In genomic region chr5:154758501-154758900, GRCh38 we compare ENCODE assay signal across 10 cellular contexts. TPM values are rescaled to one million over a fixed set of nuclear protein-coding genes. Genes with fewer than 3 reads are reported as not detected.
A peak's percentile ranks its signal among the peaks of the same experiment; 100 is the strongest.
DNase-seq lines count a peak whose midpoint lies in the region; ATAC-seq and TF ChIP-seq lines count a peak whose summit lies in the region.
"Had no signal": no experiment of that assay in that cellular context is flagged by ENCODE, and none has a peak within 500 bp of the region (broad histone marks: within the 10 kb centered on the region; RNA-seq: fewer than 3 reads in every experiment).

No MANE protein-coding gene starts in this region.

- no peak overlapping the region for H3K4me3 ChIP-seq in hepatocyte

- no peaks in the 10 kb centered on the region for H3K9me2 ChIP-seq in hepatocyte (replicated peaks; ENCODE audit: insufficient read depth)

- ATAC-seq in stimulated activated naive CD8-positive, alpha-beta T cell treated with anti-CD3 and anti-CD28 coated beads, Interleukin-15, amount 100 ng/mL, for 72 hours, result no peak
- ATAC-seq in HG03045 (IDR thresholded peaks at IDR 0.05; ENCODE audit: unreplicated experiment), result no peak

- no peak for DNase-seq in T-helper 1 cell
- DNase-seq in activated T-helper 1 cell treated with anti-CD3 and anti-CD28 coated beads, Interleukin-12 subunit alpha, Interleukin-12 subunit beta, Interleukin-2, Interleukin-4 antibody, amounts not matched to agents 30 ng/mL and 10 ng/mL and 1 ng/mL, durations not matched to agents 14 hours and 24 hours and 36 hours (ENCODE audit: low spot score), result no peak
- no peak for DNase-seq in hepatocyte (ENCODE audit: low spot score)
- no peak for DNase-seq in stimulated activated naive CD8-positive, alpha-beta T cell treated with anti-CD3 and anti-CD28 coated beads, Interleukin-15, amount 100 ng/mL, for 72 hours
- DNase-seq in HPDE6-E6E7 (ENCODE audit: extremely low spot score), result no peak
- DNase-seq in stimulated activated CD8-positive, alpha-beta memory T cell treated with anti-CD3 and anti-CD28 coated beads, Interleukin-4, amount 100 ng/mL, for 48 hours, result no peak
- DNase-seq: AML-193, SHP77 treated with DMSO at 0.1 percent for 48 hours had no signal

- H3K36me3 Mint-ChIP-seq in T-helper 1 cell treated with Interleukin-12 subunit alpha and Interleukin-12 subunit beta and Interleukin-4 antibody, amounts not matched to agents 30 μg/mL and 1 μg/mL, for 36 hours (ENCODE audit: low read depth), result peaks cover 8% of the 10 kb centered on the region
- peaks cover 17% of the 10 kb centered on the region for H3K36me3 Mint-ChIP-seq in activated T-helper 1 cell treated with anti-CD3 and anti-CD28 coated beads, Interleukin-12 subunit alpha, Interleukin-12 subunit beta, Interleukin-2, Interleukin-4 antibody, amounts not matched to agents 30 ng/mL and 10 ng/mL and 1 ng/mL, durations not matched to agents 14 hours and 24 hours and 36 hours (ENCODE audit: low read depth)

- H3K4me1 Mint-ChIP-seq in T-helper 1 cell treated with Interleukin-12 subunit alpha and Interleukin-12 subunit beta and Interleukin-4 antibody, amounts not matched to agents 30 μg/mL and 1 μg/mL, for 36 hours (ENCODE audit: low read depth), result peaks cover 56% of the 10 kb centered on the region
- peaks cover 57% of the 10 kb centered on the region for H3K4me1 Mint-ChIP-seq in activated T-helper 1 cell treated with anti-CD3 and anti-CD28 coated beads, Interleukin-12 subunit alpha, Interleukin-12 subunit beta, Interleukin-2, Interleukin-4 antibody, amounts not matched to agents 30 ng/mL and 10 ng/mL and 1 ng/mL, durations not matched to agents 14 hours and 24 hours and 36 hours (ENCODE audit: low read depth)
- H3K4me1 Mint-ChIP-seq in stimulated activated naive CD8-positive, alpha-beta T cell treated with anti-CD3 and anti-CD28 coated beads, Interleukin-15, amount 100 ng/mL, for 72 hours, result peaks cover 74% of the 10 kb centered on the region

- TF ChIP-seq CTCF in hepatocyte (IDR thresholded peaks at IDR 0.05; ENCODE audit: poor library complexity), result no peak

- no peaks in the 10 kb centered on the region for H3K27me3 Mint-ChIP-seq in T-helper 1 cell treated with Interleukin-12 subunit alpha and Interleukin-12 subunit beta and Interleukin-4 antibody, amounts not matched to agents 30 μg/mL and 1 μg/mL, for 36 hours (ENCODE audit: low read depth)
- H3K27me3 Mint-ChIP-seq in activated T-helper 1 cell treated with anti-CD3 and anti-CD28 coated beads, Interleukin-12 subunit alpha, Interleukin-12 subunit beta, Interleukin-2, Interleukin-4 antibody, amounts not matched to agents 30 ng/mL and 10 ng/mL and 1 ng/mL, durations not matched to agents 14 hours and 24 hours and 36 hours (ENCODE audit: insufficient read depth), result peaks cover 1% of the 10 kb centered on the region
- H3K27me3 Mint-ChIP-seq in stimulated activated naive CD8-positive, alpha-beta T cell treated with anti-CD3 and anti-CD28 coated beads, Interleukin-15, amount 100 ng/mL, for 72 hours, result no peaks in the 10 kb centered on the region

- 31% methylated on average over 5 of the region's 5 CpGs for WGBS in hepatocyte (ENCODE audit: low lambda C conversion rate, missing lambda C conversion rate)

- H4K20me1 ChIP-seq in hepatocyte (ENCODE audit: insufficient read depth, poor library complexity, severe bottlenecking), result peaks cover 63% of the 10 kb centered on the region

- intact Hi-C loops in activated T-helper 1 cell treated with anti-CD3 and anti-CD28 coated beads, Interleukin-12 subunit alpha, Interleukin-12 subunit beta, Interleukin-2, Interleukin-4 antibody, amounts not matched to agents 30 ng/mL and 10 ng/mL and 1 ng/mL, durations not matched to agents 14 hours and 24 hours and 36 hours (cut with micrococcal nuclease), result loop anchor here (1.0 to 10.0 kb wide), 3 partner anchors 9 to 564 kb away; partner anchors contain the start of gene GALNT10

- peak overlapping the region; percentile 82 for H3K27ac Mint-ChIP-seq in T-helper 1 cell treated with Interleukin-12 subunit alpha and Interleukin-12 subunit beta and Interleukin-4 antibody, amounts not matched to agents 30 μg/mL and 1 μg/mL, for 36 hours
- H3K27ac Mint-ChIP-seq in activated T-helper 1 cell treated with anti-CD3 and anti-CD28 coated beads, Interleukin-12 subunit alpha, Interleukin-12 subunit beta, Interleukin-2, Interleukin-4 antibody, amounts not matched to agents 30 ng/mL and 10 ng/mL and 1 ng/mL, durations not matched to agents 14 hours and 24 hours and 36 hours, result peak overlapping the region; percentile 89
- H3K27ac Mint-ChIP-seq in stimulated activated naive CD8-positive, alpha-beta T cell treated with anti-CD3 and anti-CD28 coated beads, Interleukin-15, amount 100 ng/mL, for 72 hours, result peak overlapping the region; percentile 72 to 85

- no peaks in the 10 kb centered on the region for H3K9me3 ChIP-seq in hepatocyte (ENCODE audit: low read depth)

- H3K9me3 Mint-ChIP-seq in T-helper 1 cell treated with Interleukin-12 subunit alpha and Interleukin-12 subunit beta and Interleukin-4 antibody, amounts not matched to agents 30 μg/mL and 1 μg/mL, for 36 hours, result no peaks in the 10 kb centered on the region
- H3K9me3 Mint-ChIP-seq in activated T-helper 1 cell treated with anti-CD3 and anti-CD28 coated beads, Interleukin-12 subunit alpha, Interleukin-12 subunit beta, Interleukin-2, Interleukin-4 antibody, amounts not matched to agents 30 ng/mL and 10 ng/mL and 1 ng/mL, durations not matched to agents 14 hours and 24 hours and 36 hours, result no peaks in the 10 kb centered on the region
- no peaks in the 10 kb centered on the region for H3K9me3 Mint-ChIP-seq in stimulated activated naive CD8-positive, alpha-beta T cell treated with anti-CD3 and anti-CD28 coated beads, Interleukin-15, amount 100 ng/mL, for 72 hours

- peaks cover 80% of the 10 kb centered on the region for H3K79me2 ChIP-seq in hepatocyte

- no peaks in the 10 kb centered on the region for H3K36me3 ChIP-seq in hepatocyte (replicated peaks; ENCODE audit: insufficient read depth, low read depth)

- H3K4me3 Mint-ChIP-seq in T-helper 1 cell treated with Interleukin-12 subunit alpha and Interleukin-12 subunit beta and Interleukin-4 antibody, amounts not matched to agents 30 μg/mL and 1 μg/mL, for 36 hours, result peak overlapping the region; percentile 83
- H3K4me3 Mint-ChIP-seq in activated T-helper 1 cell treated with anti-CD3 and anti-CD28 coated beads, Interleukin-12 subunit alpha, Interleukin-12 subunit beta, Interleukin-2, Interleukin-4 antibody, amounts not matched to agents 30 ng/mL and 10 ng/mL and 1 ng/mL, durations not matched to agents 14 hours and 24 hours and 36 hours, result peak overlapping the region; percentile 91
- peak overlapping the region; percentile 82 to 95 for H3K4me3 Mint-ChIP-seq in stimulated activated naive CD8-positive, alpha-beta T cell treated with anti-CD3 and anti-CD28 coated beads, Interleukin-15, amount 100 ng/mL, for 72 hours

- H3K4me2 ChIP-seq in hepatocyte, result peak overlapping the region; percentile 86

- peak overlapping the region; percentile 28 for H3K27ac ChIP-seq in hepatocyte

- H3K4me1 ChIP-seq in hepatocyte (ENCODE audit: insufficient read depth), result peaks cover 45% of the 10 kb centered on the region

- no peaks in the 10 kb centered on the region for H3K27me3 ChIP-seq in hepatocyte

- no peak overlapping the region for H2AFZ ChIP-seq in hepatocyte

RNA-seq across cellular contexts. Expression of gene LARP1, which starts 3.3 kb away (rescaled TPM):
- total RNA-seq in activated T-helper 1 cell treated with anti-CD3 and anti-CD28 coated beads, Interleukin-12 subunit alpha, Interleukin-12 subunit beta, Interleukin-2, Interleukin-4 antibody, amounts not matched to agents 30 ng/mL and 10 ng/mL and 1 ng/mL, durations not matched to agents 14 hours and 24 hours and 36 hours, result 335 and 338 TPM in 2 replicates
- total RNA-seq in hepatocyte, result 68.4 and 75.0 TPM in 2 replicates
- polyA plus RNA-seq in hepatocyte, result 62.9 and 64.7 TPM in 2 replicates
